In the genomic region with DNA sequence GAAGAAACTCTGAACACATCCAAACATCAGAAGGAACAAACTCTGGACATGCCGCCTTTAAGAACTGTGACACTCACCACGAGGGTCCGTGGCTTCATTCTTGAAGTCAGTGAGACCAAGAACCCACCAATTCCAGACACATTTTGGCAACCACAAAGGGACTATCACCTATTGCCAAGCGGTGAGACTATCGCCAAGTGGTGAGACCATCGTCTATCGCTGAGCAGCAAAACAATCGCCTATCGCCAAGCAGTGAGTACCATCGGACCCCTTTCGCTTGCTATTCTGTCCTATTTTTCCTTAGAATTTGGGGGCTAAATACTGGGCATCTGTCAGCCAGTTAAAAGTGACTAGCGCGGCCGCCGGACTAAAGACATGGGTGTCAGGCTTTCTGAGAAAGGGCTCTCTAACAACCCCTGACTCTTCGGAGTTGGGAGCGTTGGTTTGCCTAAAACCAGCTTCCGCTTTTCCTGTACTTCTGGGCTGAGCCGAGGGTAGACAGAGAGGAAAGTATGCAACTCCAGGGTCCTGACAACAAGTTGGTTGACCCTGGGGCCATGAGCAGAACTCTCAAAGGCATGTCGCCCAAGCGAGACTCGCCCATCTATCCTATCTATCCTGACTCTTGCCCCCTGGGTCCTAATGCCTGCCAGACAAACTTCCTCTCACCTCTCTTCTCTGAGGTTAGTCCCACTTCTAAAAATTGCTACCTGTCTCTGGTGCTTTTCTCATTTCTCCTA, we compare ENCODE assay signal across 8 cellular contexts. TPM values are rescaled to one million over a fixed set of nuclear protein-coding genes. Genes with fewer than 3 reads are reported as not detected.
DNase-seq lines count a peak whose midpoint lies in the region; ATAC-seq lines count a peak whose summit lies in the region.
"Not testable (repeated sequence)": the region's sequence is repeated elsewhere in the genome, so short reads cannot be mapped to it uniquely, and the experiment has no call there.

No MANE protein-coding gene starts in this region.

- not testable (repeated sequence) for DNase-seq in CD4-positive, CD25-positive, alpha-beta regulatory T cell; T-helper 2 cell treated with Interferon-gamma antibody and Interleukin-4, amounts not matched to agents 5 μg/mL and 100 μg/mL, for 36 hours (ENCODE audit: low spot score); activated T-cell treated with anti-CD3 and anti-CD28 coated beads, Interleukin-2, amount 50 U/mL, for 4 hours; central memory CD8-positive, alpha-beta T cell (ENCODE audit: low spot score in 2 of 2); naive thymus-derived CD4-positive, alpha-beta T cell; stimulated activated effector memory CD8-positive, alpha-beta T cell treated with anti-CD3 and anti-CD28 coated beads, Interleukin-12 subunit alpha, Interleukin-12 subunit beta, amount 100 ng/mL, for 72 hours (ENCODE audit: low spot score in 2 of 2)

- CTCF ChIA-PET in naive thymus-derived CD4-positive, alpha-beta T cell (lab: Charles Lee), result not testable (repeated sequence)

- H3K27ac ChIP-seq in CD4-positive, CD25-positive, alpha-beta regulatory T cell (ENCODE audit: insufficient read depth, low read length, poor library complexity, severe bottlenecking); naive thymus-derived CD4-positive, alpha-beta T cell (ENCODE audit: low read depth, low read length): not testable (repeated sequence)

- H3K36me3 ChIP-seq in CD4-positive, CD25-positive, alpha-beta regulatory T cell (ENCODE audit: control insufficient read depth, insufficient read depth, low read length); naive thymus-derived CD4-positive, alpha-beta T cell (ENCODE audit: control insufficient read depth in 2 of 3, insufficient read depth in 3 of 3, low read length in 3 of 3): not testable (repeated sequence)

- POLR2A ChIA-PET in naive thymus-derived CD4-positive, alpha-beta T cell (lab: Charles Lee), result not testable (repeated sequence)

- H3K9me3 Mint-ChIP-seq in CD4-positive, CD25-positive, alpha-beta regulatory T cell; IgD-negative memory B cell; T-helper 2 cell treated with Interferon-gamma antibody and Interleukin-4, amounts not matched to agents 5 μg/mL and 100 μg/mL, for 36 hours; activated T-cell treated with anti-CD3 and anti-CD28 coated beads, Interleukin-2, amount 50 U/mL, for 4 hours; central memory CD8-positive, alpha-beta T cell; naive thymus-derived CD4-positive, alpha-beta T cell; stimulated activated effector memory CD8-positive, alpha-beta T cell treated with anti-CD3 and anti-CD28 coated beads, Interleukin-12 subunit alpha, Interleukin-12 subunit beta, amount 100 ng/mL, for 72 hours: not testable (repeated sequence)

- intact Hi-C loops in naive thymus-derived CD4-positive, alpha-beta T cell (cut with micrococcal nuclease), result loop anchor here in 1 of 2 donors (10.0 kb wide), 1 partner anchor 1052 kb away; a partner anchor contains a TSS

- not testable (repeated sequence) for H3K27me3 Mint-ChIP-seq in CD4-positive, CD25-positive, alpha-beta regulatory T cell; IgD-negative memory B cell; T-helper 2 cell treated with Interferon-gamma antibody and Interleukin-4, amounts not matched to agents 5 μg/mL and 100 μg/mL, for 36 hours (ENCODE audit: low read depth); activated T-cell treated with anti-CD3 and anti-CD28 coated beads, Interleukin-2, amount 50 U/mL, for 4 hours (ENCODE audit: low read depth); central memory CD8-positive, alpha-beta T cell; naive thymus-derived CD4-positive, alpha-beta T cell

- peak overlapping the region; percentile 37 for H3K4me3 ChIP-seq in CD4-positive, CD25-positive, alpha-beta regulatory T cell (ENCODE audit: low read depth, low read length)
- peak overlapping the region; percentile 69 for H3K4me3 ChIP-seq in iPS-11a (ENCODE audit: low read depth, low read length)
- peak overlapping the region; percentile 30 for H3K4me3 ChIP-seq in naive thymus-derived CD4-positive, alpha-beta T cell (ENCODE audit: low read length)

- H3K27me3 ChIP-seq in CD4-positive, CD25-positive, alpha-beta regulatory T cell (ENCODE audit: control insufficient read depth, insufficient read depth, low read length); naive thymus-derived CD4-positive, alpha-beta T cell (ENCODE audit: control insufficient read depth in 2 of 2, insufficient read depth in 2 of 2, low read length in 2 of 2): not testable (repeated sequence)

- ATAC-seq in CD4-positive, CD25-positive, alpha-beta regulatory T cell (ENCODE audit: low read depth in 2 of 2); activated T-cell treated with anti-CD3 and anti-CD28 coated beads, Interleukin-2, amount 50 U/mL, for 4 hours; central memory CD8-positive, alpha-beta T cell (replicated peaks; ENCODE audit: extremely low read depth, poor library complexity, severe bottlenecking); naive thymus-derived CD4-positive, alpha-beta T cell; stimulated activated effector memory CD8-positive, alpha-beta T cell treated with anti-CD3 and anti-CD28 coated beads, Interleukin-12 subunit alpha, Interleukin-12 subunit beta, amount 100 ng/mL, for 72 hours: not testable (repeated sequence)

- H3K4me1 ChIP-seq in CD4-positive, CD25-positive, alpha-beta regulatory T cell (ENCODE audit: control insufficient read depth, insufficient read depth, low read length, poor library complexity, severe bottlenecking); naive thymus-derived CD4-positive, alpha-beta T cell (ENCODE audit: control insufficient read depth in 2 of 2, insufficient read depth in 2 of 2, low read length in 2 of 2): not testable (repeated sequence)

- peak overlapping the region; percentile 49 to 88 (median 80) for H3K27ac Mint-ChIP-seq in CD4-positive, CD25-positive, alpha-beta regulatory T cell
- peak overlapping the region in 1 of 3 donors; percentile 64 for H3K27ac Mint-ChIP-seq in IgD-negative memory B cell
- peak overlapping the region; percentile 53 for H3K27ac Mint-ChIP-seq in T-helper 2 cell treated with Interferon-gamma antibody and Interleukin-4, amounts not matched to agents 5 μg/mL and 100 μg/mL, for 36 hours
- H3K27ac Mint-ChIP-seq in central memory CD8-positive, alpha-beta T cell (ENCODE audit: low read depth), result not testable (repeated sequence)
- H3K27ac Mint-ChIP-seq in naive thymus-derived CD4-positive, alpha-beta T cell, result peak overlapping the region in 7 of 9 donors; percentile 49 to 96 (median 63)
- H3K27ac Mint-ChIP-seq in stimulated activated effector memory CD8-positive, alpha-beta T cell treated with anti-CD3 and anti-CD28 coated beads, Interleukin-12 subunit alpha, Interleukin-12 subunit beta, amount 100 ng/mL, for 72 hours, result peak overlapping the region; percentile 34

- peaks cover 5 to 20% (median 13%) of the 10 kb centered on the region in 4 donors for H3K4me1 Mint-ChIP-seq in CD4-positive, CD25-positive, alpha-beta regulatory T cell
- H3K4me1 Mint-ChIP-seq in IgD-negative memory B cell; central memory CD8-positive, alpha-beta T cell; stimulated activated effector memory CD8-positive, alpha-beta T cell treated with anti-CD3 and anti-CD28 coated beads, Interleukin-12 subunit alpha, Interleukin-12 subunit beta, amount 100 ng/mL, for 72 hours: not testable (repeated sequence)
- peaks cover 15% of the 10 kb centered on the region for H3K4me1 Mint-ChIP-seq in T-helper 2 cell treated with Interferon-gamma antibody and Interleukin-4, amounts not matched to agents 5 μg/mL and 100 μg/mL, for 36 hours (ENCODE audit: low read depth)
- H3K4me1 Mint-ChIP-seq in activated T-cell treated with anti-CD3 and anti-CD28 coated beads, Interleukin-2, amount 50 U/mL, for 4 hours (ENCODE audit: low read depth), result peaks cover 13% of the 10 kb centered on the region
- peaks cover 10 to 23% (median 21%) of the 10 kb centered on the region in 7 donors for H3K4me1 Mint-ChIP-seq in naive thymus-derived CD4-positive, alpha-beta T cell

- H3K36me3 Mint-ChIP-seq in CD4-positive, CD25-positive, alpha-beta regulatory T cell; IgD-negative memory B cell; T-helper 2 cell treated with Interferon-gamma antibody and Interleukin-4, amounts not matched to agents 5 μg/mL and 100 μg/mL, for 36 hours (ENCODE audit: low read depth); activated T-cell treated with anti-CD3 and anti-CD28 coated beads, Interleukin-2, amount 50 U/mL, for 4 hours (ENCODE audit: insufficient read depth); central memory CD8-positive, alpha-beta T cell (ENCODE audit: insufficient read depth); naive thymus-derived CD4-positive, alpha-beta T cell; stimulated activated effector memory CD8-positive, alpha-beta T cell treated with anti-CD3 and anti-CD28 coated beads, Interleukin-12 subunit alpha, Interleukin-12 subunit beta, amount 100 ng/mL, for 72 hours: not testable (repeated sequence)

- H3K4me3 Mint-ChIP-seq in CD4-positive, CD25-positive, alpha-beta regulatory T cell, result peak overlapping the region; percentile 77 to 93 (median 84)
- H3K4me3 Mint-ChIP-seq in IgD-negative memory B cell, result peak overlapping the region; percentile 74 to 90 (median 82)
- peak overlapping the region; percentile 81 for H3K4me3 Mint-ChIP-seq in T-helper 2 cell treated with Interferon-gamma antibody and Interleukin-4, amounts not matched to agents 5 μg/mL and 100 μg/mL, for 36 hours
- peak overlapping the region; percentile 82 for H3K4me3 Mint-ChIP-seq in activated T-cell treated with anti-CD3 and anti-CD28 coated beads, Interleukin-2, amount 50 U/mL, for 4 hours
- peak overlapping the region; percentile 69 for H3K4me3 Mint-ChIP-seq in central memory CD8-positive, alpha-beta T cell
- peak overlapping the region; percentile 77 to 88 (median 85) for H3K4me3 Mint-ChIP-seq in naive thymus-derived CD4-positive, alpha-beta T cell
- peak overlapping the region; percentile 72 for H3K4me3 Mint-ChIP-seq in stimulated activated effector memory CD8-positive, alpha-beta T cell treated with anti-CD3 and anti-CD28 coated beads, Interleukin-12 subunit alpha, Interleukin-12 subunit beta, amount 100 ng/mL, for 72 hours

- H3K9me3 ChIP-seq in CD4-positive, CD25-positive, alpha-beta regulatory T cell (ENCODE audit: control insufficient read depth in 2 of 2, low read length in 2 of 2); naive thymus-derived CD4-positive, alpha-beta T cell (ENCODE audit: control insufficient read depth in 2 of 3, low read length in 3 of 3): not testable (repeated sequence)

RNA-seq across cellular contexts. Expression of a gene that starts 6.9 kb away (rescaled TPM):
- total RNA-seq in CD4-positive, CD25-positive, alpha-beta regulatory T cell, result 92.9 TPM
- 10 to 100 TPM in 3 of 4 donors, 1 to 10 TPM in 1; 9.3 to 12.6 (median 11.2) TPM for polyA plus RNA-seq in CD4-positive, CD25-positive, alpha-beta regulatory T cell
- 9.3 TPM for polyA plus RNA-seq in IgD-negative memory B cell
- 10 to 100 TPM; 64.2 to 69.7 (median 69.0) TPM for total RNA-seq in activated T-cell treated with anti-CD3 and anti-CD28 coated beads, Interleukin-2, amount 50 U/mL, for 4 hours
- total RNA-seq in naive thymus-derived CD4-positive, alpha-beta T cell, result 100 to 1,000 TPM in 2 of 5 experiments, 10 to 100 TPM in 3; 61.4 to 116 (median 86.0) TPM
- polyA plus RNA-seq in naive thymus-derived CD4-positive, alpha-beta T cell, result 10 to 100 TPM in 1 of 2 donors, 1 to 10 TPM in 1; 9.9 to 12.3 TPM
